26 cellular contexts compared by ENCODE assay signal in genomic region chr3:60528651-60529050, GRCh38.
DNase-seq lines count a peak whose midpoint lies in the region; ATAC-seq lines count a peak whose summit lies in the region.
"Had no signal": no experiment of that assay in that cellular context is flagged by ENCODE, and none has a peak within 500 bp of the region (broad histone marks: within the 10 kb centered on the region; RNA-seq: fewer than 3 reads in every experiment).

No MANE protein-coding gene starts in this region.

- H3K9ac ChIP-seq in Karpas-422 (ENCODE audit: low read length) = no peak overlapping the region
- H3K9ac ChIP-seq: GM23248 had no signal

- ATAC-seq in GM18517 (IDR thresholded peaks at IDR 0.05; ENCODE audit: unreplicated experiment) (peak; percentile 85), GM19324 (IDR thresholded peaks at IDR 0.05; ENCODE audit: low FRiP score, unreplicated experiment) (peak; percentile 56), HG02981 (IDR thresholded peaks at IDR 0.05; ENCODE audit: unreplicated experiment) (peak; percentile 93), HG03571 (IDR thresholded peaks at IDR 0.05; ENCODE audit: unreplicated experiment) (peak; percentile 75), HG02884 (IDR thresholded peaks at IDR 0.05; ENCODE audit: unreplicated experiment) (no peak)
- ATAC-seq: effector memory CD8-positive, alpha-beta T cell; SK-N-SH treated with all-trans-retinoic acid at 6 μM for 48 hours had no signal

- peaks cover 17% of the 10 kb centered on the region for H3K9me3 ChIP-seq in Karpas-422 (ENCODE audit: low read length)
- H3K9me3 ChIP-seq: upper lobe of left lung had no signal

- H3K4me2 ChIP-seq in Karpas-422 (ENCODE audit: low read depth, low read length, poor library complexity, severe bottlenecking) = no peak overlapping the region

- no peak overlapping the region for H3K4me3 ChIP-seq in Karpas-422 (ENCODE audit: low read length)
- H3K4me3 ChIP-seq: coronary artery, GM23248, upper lobe of left lung had no signal

- no peak overlapping the region for H2AFZ ChIP-seq in Karpas-422 (ENCODE audit: low read length)
- H2AFZ ChIP-seq: GM23248 had no signal

- DNase-seq in Karpas-422 = no peak
- no peak for DNase-seq in C1 segment of cervical spinal cord (lab: John Stamatoyannopoulos, UW)
- no peak for DNase-seq in NCI-H2107 (lab: John Stamatoyannopoulos, UW)
- DNase-seq: ACHN; activated CD4-positive, alpha-beta T cell treated with anti-CD3 and anti-CD28 coated beads, Interleukin-2, amount 50 U/mL, for 1 hour; activated CD4-positive, CD25-positive, alpha-beta regulatory T cell; activated naive CD4-positive, alpha-beta T cell treated with Interleukin-2 at 50 U/mL for 16 hours; activated T-cell treated with anti-CD3 and anti-CD28 coated beads, Interleukin-2, amount 50 U/mL, for 48 hours; caudate nucleus; effector memory CD8-positive, alpha-beta T cell; GM23248; mammary epithelial cell; NCI-H1092; NCI-H1694; NCI-H510A treated with DMSO at 0.1 percent for 48 hours; NK-92 treated with Interleukin-12 subunit alpha and Interleukin-12 subunit beta, amount 100 ng/mL, for 24 hours; stimulated activated CD4-positive, alpha-beta T cell treated with anti-CD3 and anti-CD28 coated beads, Interleukin-4, amount 100 ng/mL, for 4 hours; substantia nigra; upper lobe of left lung had no signal

- H3K27me3 ChIP-seq in Karpas-422 (ENCODE audit: low read length) = no peaks in the 10 kb centered on the region
- H3K27me3 ChIP-seq: upper lobe of left lung had no signal

- H3K27ac ChIP-seq in Karpas-422 (ENCODE audit: low read length) = no peak overlapping the region
- H3K27ac ChIP-seq: coronary artery, GM23248, upper lobe of left lung had no signal

- no peaks in the 10 kb centered on the region for H4K20me1 ChIP-seq in Karpas-422 (ENCODE audit: insufficient read depth, low read depth, low read length)

- no peaks in the 10 kb centered on the region for H3K79me2 ChIP-seq in Karpas-422 (ENCODE audit: low read length)

- no peaks in the 10 kb centered on the region for H3K9me2 ChIP-seq in Karpas-422 (replicated peaks; ENCODE audit: insufficient read depth, low read length)

- H3K36me3 ChIP-seq in Karpas-422 (ENCODE audit: insufficient read depth, low read length) = no peaks in the 10 kb centered on the region
- H3K36me3 ChIP-seq: upper lobe of left lung had no signal

- H3K4me1 ChIP-seq in Karpas-422 (ENCODE audit: low read length) = no peaks in the 10 kb centered on the region
- H3K4me1 ChIP-seq: upper lobe of left lung had no signal
